8 cellular contexts compared by ENCODE assay signal in the genomic region with DNA sequence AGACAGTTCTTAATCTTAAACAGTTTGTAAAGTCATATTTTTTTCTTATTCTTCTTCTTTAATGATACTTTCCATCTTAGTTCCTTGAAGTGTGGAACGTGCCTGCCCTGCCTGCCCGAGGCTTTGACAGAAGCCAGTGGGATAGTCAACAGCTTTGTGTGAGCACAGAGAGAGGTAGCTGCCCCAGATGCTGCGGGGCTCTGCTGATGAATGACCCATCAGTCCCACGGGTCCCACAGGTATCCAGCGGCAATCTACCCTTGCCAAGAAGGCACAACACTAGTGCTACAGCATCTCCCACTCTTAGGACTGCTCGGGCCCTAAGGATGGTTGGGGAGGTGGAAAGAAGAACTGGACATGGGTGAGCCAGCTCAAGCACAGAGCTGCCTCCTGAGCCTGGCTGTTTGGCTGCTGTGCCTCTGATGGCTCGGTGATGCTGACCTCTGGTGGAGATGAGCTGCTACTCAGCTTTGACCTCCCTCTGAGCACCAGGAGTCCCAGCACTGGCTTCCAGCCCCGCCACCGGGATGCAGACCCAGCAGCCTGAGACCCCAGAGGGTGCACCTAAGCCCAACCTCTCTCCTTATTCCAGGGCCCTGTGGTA. TPM values are rescaled to one million over a fixed set of nuclear protein-coding genes. Genes with fewer than 3 reads are reported as not detected.
A peak's percentile ranks its signal among the peaks of the same experiment; 100 is the strongest.
DNase-seq lines count a peak whose midpoint lies in the region; ATAC-seq and TF ChIP-seq lines count a peak whose summit lies in the region.

No MANE protein-coding gene starts in this region.

- DNase-seq in activated CD8-positive, alpha-beta memory T cell treated with anti-CD3 and anti-CD28 coated beads, Interleukin-2, amount 10 ng/mL, durations not matched to agents 7 days and 5 days, result peak; percentile 49
- DNase-seq in activated CD8-positive, alpha-beta memory T cell treated with anti-CD3 and anti-CD28 coated beads, Interleukin-2, amount 50 U/mL, for 4 hours, result no peak
- DNase-seq in HFFc6 (peak; percentile 70), NCI-H146 (lab: John Stamatoyannopoulos, UW) (peak; percentile 23), fibroblast of villous mesenchyme (ENCODE audit: low read depth) (peak; percentile 54), omental fat pad (ENCODE audit: low spot score) (peak; percentile 34)
- no peak for DNase-seq in CD8-positive, alpha-beta memory T cell

- no peaks in the 10 kb centered on the region for H3K9me3 ChIP-seq in CD8-positive, alpha-beta memory T cell (ENCODE audit: low read length)

- TF ChIP-seq CTCF in HFFc6 (IDR thresholded peaks at IDR 0.05), result peak; percentile 79
- TF ChIP-seq CTCF in VCaP (conservative IDR thresholded peaks at IDR 0.05), result peak; percentile 84
- peak; percentile 78 for TF ChIP-seq CTCF in fibroblast of villous mesenchyme (IDR thresholded peaks at IDR 0.05; ENCODE audit: insufficient read depth, low read depth, low read length)
- TF ChIP-seq CTCF in omental fat pad (IDR thresholded peaks at IDR 0.05), result peak in 1 of 3 donors; percentile 28

- H3K4me1 Mint-ChIP-seq in activated CD8-positive, alpha-beta memory T cell treated with anti-CD3 and anti-CD28 coated beads, Interleukin-2, amount 10 ng/mL, durations not matched to agents 7 days and 5 days, result peaks cover 5% of the 10 kb centered on the region
- H3K4me1 Mint-ChIP-seq in HFFc6 (ENCODE audit: low read depth), result peaks cover 45% of the 10 kb centered on the region
- peaks cover 3 to 11% (median 3%) of the 10 kb centered on the region in 3 donors for H3K4me1 Mint-ChIP-seq in CD8-positive, alpha-beta memory T cell

- POLR2A ChIA-PET in CD8-positive, alpha-beta memory T cell (lab: Charles Lee), result no interaction called here

- H3K4me3 ChIP-seq in fibroblast of villous mesenchyme (ENCODE audit: low read depth, low read length), result no peak overlapping the region
- no peak overlapping the region for H3K4me3 ChIP-seq in CD8-positive, alpha-beta memory T cell (ENCODE audit: low read length)

- CTCF ChIA-PET in activated CD8-positive, alpha-beta memory T cell treated with anti-CD3 and anti-CD28 coated beads, Interleukin-2, amount 10 ng/mL, durations not matched to agents 7 days and 5 days (lab: Charles Lee), result interaction anchor here (0.9 to 4.5 kb wide), 15 partner anchors 9 to 407 kb away, joined by 3 to 48 read pairs (median 7); no protein-coding TSS in a partner anchor
- CTCF ChIA-PET in CD8-positive, alpha-beta memory T cell (lab: Charles Lee), result interaction anchor here (0.8 to 2.3 kb wide), 5 partner anchors 8 to 408 kb away, joined by 3 to 12 read pairs (median 4); no protein-coding TSS in a partner anchor

- H3K27me3 ChIP-seq in CD8-positive, alpha-beta memory T cell (ENCODE audit: insufficient read depth, low read length, poor library complexity, severe bottlenecking), result no peaks in the 10 kb centered on the region

- no peak overlapping the region for H3K27ac ChIP-seq in VCaP
- H3K27ac ChIP-seq in CD8-positive, alpha-beta memory T cell (ENCODE audit: low read depth, low read length), result no peak overlapping the region

- H3K27ac Mint-ChIP-seq in activated CD8-positive, alpha-beta memory T cell treated with anti-CD3 and anti-CD28 coated beads, Interleukin-2, amount 10 ng/mL, durations not matched to agents 7 days and 5 days, result no peak overlapping the region
- H3K27ac Mint-ChIP-seq in HFFc6, result no peak overlapping the region
- no peak overlapping the region for H3K27ac Mint-ChIP-seq in CD8-positive, alpha-beta memory T cell

- H3K36me3 Mint-ChIP-seq in activated CD8-positive, alpha-beta memory T cell treated with anti-CD3 and anti-CD28 coated beads, Interleukin-2, amount 10 ng/mL, durations not matched to agents 7 days and 5 days, result no peaks in the 10 kb centered on the region
- no peaks in the 10 kb centered on the region for H3K36me3 Mint-ChIP-seq in HFFc6 (ENCODE audit: low read depth)
- H3K36me3 Mint-ChIP-seq in CD8-positive, alpha-beta memory T cell, result no peaks in the 10 kb centered on the region

- peaks cover 15% of the 10 kb centered on the region for H3K27me3 Mint-ChIP-seq in activated CD8-positive, alpha-beta memory T cell treated with anti-CD3 and anti-CD28 coated beads, Interleukin-2, amount 10 ng/mL, durations not matched to agents 7 days and 5 days
- H3K27me3 Mint-ChIP-seq in HFFc6 (ENCODE audit: insufficient read depth), result peaks cover 2% of the 10 kb centered on the region
- peaks cover 14 to 40% of the 10 kb centered on the region in 2 donors for H3K27me3 Mint-ChIP-seq in CD8-positive, alpha-beta memory T cell

- ATAC-seq in activated CD8-positive, alpha-beta memory T cell treated with anti-CD3 and anti-CD28 coated beads, Interleukin-2, amount 10 ng/mL, durations not matched to agents 7 days and 5 days, result peak; percentile 70
- peak; percentile 78 for ATAC-seq in omental fat pad (ENCODE audit: low FRiP score)

- H3K36me3 ChIP-seq in CD8-positive, alpha-beta memory T cell (ENCODE audit: insufficient read depth, low read length), result no peaks in the 10 kb centered on the region

- no peaks in the 10 kb centered on the region for H3K4me1 ChIP-seq in CD8-positive, alpha-beta memory T cell (ENCODE audit: insufficient read depth, low read length)

- no peak overlapping the region for H3K4me3 Mint-ChIP-seq in activated CD8-positive, alpha-beta memory T cell treated with anti-CD3 and anti-CD28 coated beads, Interleukin-2, amount 10 ng/mL, durations not matched to agents 7 days and 5 days
- H3K4me3 Mint-ChIP-seq in HFFc6, result peak overlapping the region; percentile 52; the same call in 1 of the 2 replicates
- H3K4me3 Mint-ChIP-seq in CD8-positive, alpha-beta memory T cell, result no peak overlapping the region

- no peaks in the 10 kb centered on the region for H3K9me3 Mint-ChIP-seq in activated CD8-positive, alpha-beta memory T cell treated with anti-CD3 and anti-CD28 coated beads, Interleukin-2, amount 10 ng/mL, durations not matched to agents 7 days and 5 days (ENCODE audit: low read depth)
- H3K9me3 Mint-ChIP-seq in HFFc6, result no peaks in the 10 kb centered on the region
- H3K9me3 Mint-ChIP-seq in CD8-positive, alpha-beta memory T cell, result no peaks in the 10 kb centered on the region

RNA-seq across cellular contexts. Expression of a gene that starts 11.8 kb away (rescaled TPM):
- not detected for total RNA-seq in activated CD8-positive, alpha-beta memory T cell treated with anti-CD3 and anti-CD28 coated beads, Interleukin-2, amount 10 ng/mL, durations not matched to agents 7 days and 5 days
- not detected for total RNA-seq in HFFc6 (2021; fragmentation: NEBNext Ultra II Directional; extraction: Animal tissue kit (Norgen Biotek cat#: 25700))
- not detected in 2 replicates for total RNA-seq in fibroblast of villous mesenchyme
- 10 to 100 TPM in 1 of 4 donors, 1 to 10 TPM in 3; 1.3 to 11.2 (median 1.7) TPM for total RNA-seq in omental fat pad
- total RNA-seq in CD8-positive, alpha-beta memory T cell, result not detected
- not detected for polyA plus RNA-seq in CD8-positive, alpha-beta memory T cell

Comparison
In these comparisons a context has a peak if more than half of its experiments do, and no peak if none do; other contexts are left out.
1. DNase-seq: peak in activated CD8-positive, alpha-beta memory T cell treated with anti-CD3 and anti-CD28 coated beads, Interleukin-2, amount 10 ng/mL, durations not matched to agents 7 days and 5 days (single experiment), HFFc6 (single experiment), NCI-H146 (single experiment), fibroblast of villous mesenchyme (single experiment) and omental fat pad (single experiment); none in activated CD8-positive, alpha-beta memory T cell treated with anti-CD3 and anti-CD28 coated beads, Interleukin-2, amount 50 U/mL, for 4 hours (single experiment) and CD8-positive, alpha-beta memory T cell (0 of 5).